Comparison of ENCODE assay signal across 15 cellular contexts in genomic region chr5:14410068-14410941, GRCh38.
DNase-seq lines count a peak whose midpoint lies in the region; ATAC-seq, FAIRE-seq and TF ChIP-seq lines count a peak whose summit lies in the region.
"Had no signal": no experiment of that assay in that cellular context is flagged by ENCODE, and none has a peak within 500 bp of the region (broad histone marks: within the 10 kb centered on the region; RNA-seq: fewer than 3 reads in every experiment).

No MANE protein-coding gene starts in this region.

- H3K27me3 ChIP-seq in K562 (ENCODE audit: control insufficient read depth in 2 of 2, insufficient read depth in 2 of 2, low read length in 2 of 2), result peaks cover 15 to 52% of the 10 kb centered on the region in 2 experiments
- H3K27me3 ChIP-seq in hepatocyte, result no peaks in the 10 kb centered on the region
- H3K27me3 ChIP-seq in skeletal muscle tissue (ENCODE audit: control insufficient read depth in 3 of 3, insufficient read depth in 3 of 3, low read length in 3 of 3), result no peaks in the 10 kb centered on the region

- H3K4me1 ChIP-seq in K562 (replicated peaks in 1 of 2; ENCODE audit: control insufficient read depth in 2 of 2, insufficient read depth in 2 of 2, low read length in 2 of 2), result no peaks in the 10 kb centered on the region
- H3K4me1 ChIP-seq in hepatocyte (ENCODE audit: insufficient read depth), result peaks cover 20% of the 10 kb centered on the region
- H3K4me1 ChIP-seq in skeletal muscle tissue (ENCODE audit: control insufficient read depth in 3 of 3, insufficient read depth in 3 of 3, low read length in 3 of 3), result peaks cover 2 to 13% (median 6%) of the 10 kb centered on the region in 3 donors

- in situ Hi-C loops in K562 (cut with MboI), result no loop called here

- CTCF ChIA-PET in K562 (lab: Yijun Ruan, JAX; ENCODE audit: low intra/inter-chr PET ratio), result no interaction called here

- TF ChIP-seq POLR2A in K562 (conservative IDR thresholded peaks at IDR 0.05), result no peak

- H3K9ac ChIP-seq in K562 (ENCODE audit: insufficient read depth in 1 of 2, low read depth in 2 of 2, low read length in 2 of 2), result no peak overlapping the region
- H3K9ac ChIP-seq in skeletal muscle tissue (ENCODE audit: low read depth in 1 of 3, low read length in 3 of 3), result peak overlapping the region in 1 of 3 donors; percentile 4
- H3K9ac ChIP-seq: KMS-11 had no signal

- H4K20me1 ChIP-seq in K562 (replicated peaks; ENCODE audit: control insufficient read depth, insufficient read depth, low read length) (no peaks in the 10 kb centered on the region), hepatocyte (ENCODE audit: insufficient read depth, poor library complexity, severe bottlenecking) (no peaks in the 10 kb centered on the region)

- H2AFZ ChIP-seq in K562 (ENCODE audit: low read depth, low read length), result no peak overlapping the region
- H2AFZ ChIP-seq in hepatocyte, result no peak overlapping the region

- peak; percentile 46 for FAIRE-seq in K562 (lab: Jason Lieb, UNC)
- FAIRE-seq in frontal cortex (lab: Jason Lieb, UNC), result no peak

- TF ChIP-seq CTCF in K562 (IDR thresholded peaks at IDR 0.05 in 2 of 3, conservative IDR thresholded peaks at IDR 0.05 in 1 of 3; ENCODE audit: insufficient read depth in 2 of 3, low read depth in 1 of 3, low read length in 3 of 3) (no peak), hepatocyte (IDR thresholded peaks at IDR 0.05; ENCODE audit: poor library complexity) (no peak)

- H3K4me3 ChIP-seq in K562, result no peak overlapping the region
- H3K4me3 ChIP-seq in hepatocyte, result no peak overlapping the region
- no peak overlapping the region for H3K4me3 ChIP-seq in skeletal muscle tissue (ENCODE audit: low read length in 3 of 3)

- no peaks in the 10 kb centered on the region for H3K9me2 ChIP-seq in hepatocyte (replicated peaks; ENCODE audit: insufficient read depth)

- H3K79me2 ChIP-seq in K562 (ENCODE audit: control insufficient read depth, insufficient read depth, low read length), result no peaks in the 10 kb centered on the region
- no peaks in the 10 kb centered on the region for H3K79me2 ChIP-seq in hepatocyte

- no peak for TF ChIP-seq RAD21 in K562 (CRISPR knock-in tag; conservative IDR thresholded peaks at IDR 0.05 in 1 of 2, IDR thresholded peaks at IDR 0.05 in 1 of 2)

- no peak overlapping the region for H3K27ac ChIP-seq in K562 (ENCODE audit: extremely low read depth, low read depth, low read length)
- peak overlapping the region; percentile 55 for H3K27ac ChIP-seq in hepatocyte
- peak overlapping the region; percentile 54 for H3K27ac ChIP-seq in skeletal muscle tissue (ENCODE audit: low read depth, low read length)
- H3K27ac ChIP-seq: C4-2B, KMS-11 had no signal

- POLR2A ChIA-PET in K562 (lab: Yijun Ruan, JAX), result interaction anchor here (1.3 kb wide), 1 partner anchor 23 kb away, joined by 3 read pairs; no protein-coding TSS in a partner anchor

- WGBS in K562 (ENCODE audit: insufficient coverage, low coverage, missing lambda C conversion rate), result 7% methylated on average over 25 of the region's 25 CpGs
- WGBS in hepatocyte (ENCODE audit: low lambda C conversion rate, missing lambda C conversion rate), result 71% methylated on average over 25 of the region's 25 CpGs

- TF ChIP-seq EP300 in K562 (IDR thresholded peaks at IDR 0.05; ENCODE audit: low read length), result no peak

- H3K9me3 ChIP-seq in K562 (replicated peaks; ENCODE audit: control insufficient read depth, insufficient read depth, low read depth, low read length) (no peaks in the 10 kb centered on the region), hepatocyte (ENCODE audit: low read depth) (no peaks in the 10 kb centered on the region), skeletal muscle tissue (ENCODE audit: control insufficient read depth in 3 of 3, low read length in 3 of 3) (no peaks in the 10 kb centered on the region)

- H3K36me3 ChIP-seq in K562 (ENCODE audit: control insufficient read depth, insufficient read depth, low read length), result no peaks in the 10 kb centered on the region
- H3K36me3 ChIP-seq in hepatocyte (replicated peaks; ENCODE audit: insufficient read depth, low read depth), result no peaks in the 10 kb centered on the region
- H3K36me3 ChIP-seq in skeletal muscle tissue (ENCODE audit: control insufficient read depth in 3 of 3, insufficient read depth in 3 of 3, low read length in 3 of 3), result peaks cover 42 to 50% (median 50%) of the 10 kb centered on the region in 3 donors

- H3K4me2 ChIP-seq in K562 (ENCODE audit: insufficient read depth, low read length), result no peak overlapping the region
- H3K4me2 ChIP-seq in hepatocyte, result peak overlapping the region; percentile 61
- H3K4me2 ChIP-seq: KMS-11 had no signal

- BruUV-seq in K562 (replicated peaks; lab: Mats Ljungman, UMichigan), result no TSS peak

- intact Hi-C loops in K562 (cut with micrococcal nuclease), result no loop called here

- H3K9me1 ChIP-seq in K562 (ENCODE audit: control insufficient read depth, insufficient read depth, low read length), result no peaks in the 10 kb centered on the region

- 0 out of 3 replicates have a peak, but pooled peaks have one; percentile 25 for ATAC-seq in K562
- ATAC-seq in HG03139 (IDR thresholded peaks at IDR 0.05; ENCODE audit: unreplicated experiment), result no peak
- ATAC-seq: natural killer cell treated with Interleukin-12 subunit alpha and Interleukin-12 subunit beta and Interleukin-15 and Interleukin-18, amount 100 ng/mL, for 72 hours had no signal

- DNase-seq in EH (ENCODE audit: low read depth), result peak; percentile 24
- DNase-seq in K562 (ENCODE audit: extremely low read depth in 1 of 4, low spot score in 3 of 4), result no peak
- no peak for DNase-seq in hepatocyte (ENCODE audit: low spot score)
- DNase-seq in COLO829 (ENCODE audit: low spot score), result no peak
- DNase-seq in frontal cortex (ENCODE audit: low spot score in 2 of 2), result no peak
- no peak for DNase-seq in GF-D8 (lab: John Stamatoyannopoulos, UW)
- DNase-seq: activated T-cell treated with anti-CD3 and anti-CD28 coated beads for 4 hours; immature natural killer cell; NCI-H146; stimulated activated CD4-positive, alpha-beta T cell treated with anti-CD3 and anti-CD28 coated beads, Interleukin-15, amount 100 ng/mL, for 24 hours had no signal

TF ChIP-seq in K562, 482 proteins besides CTCF, POLR2A, EP300 and RAD21:
- TF ChIP-seq HMBOX1 (IDR thresholded peaks at IDR 0.05) (0 out of 2 replicates have a peak, but pooled peaks have one; percentile 29), PHF20 (IDR thresholded peaks at IDR 0.05; ENCODE audit: partially characterized antibody) (no peak)
